ENCODE assay signal across 19 cellular contexts in genomic region chr4:101136373-101137370, GRCh38.
DNase-seq lines count a peak whose midpoint lies in the region; ATAC-seq, FAIRE-seq and TF ChIP-seq lines count a peak whose summit lies in the region.
"Had no signal": no experiment of that assay in that cellular context is flagged by ENCODE, and none has a peak within 500 bp of the region (broad histone marks: within the 10 kb centered on the region; RNA-seq: fewer than 3 reads in every experiment).

No MANE protein-coding gene starts in this region.

- no peak overlapping the region for H4K5ac ChIP-seq in mesendoderm (ENCODE audit: low read length)

- peaks cover 3% of the 10 kb centered on the region for H3K4me1 ChIP-seq in mesendoderm (ENCODE audit: control insufficient read depth, low read depth, low read length)
- H3K4me1 ChIP-seq: right atrium auricular region had no signal

- H2AK5ac ChIP-seq in mesendoderm (ENCODE audit: low read length) = no peak overlapping the region

- no peak overlapping the region for H3K4ac ChIP-seq in mesendoderm (ENCODE audit: low read depth, low read length)

- no peak for TF ChIP-seq CTCF in C4-2B (conservative IDR thresholded peaks at IDR 0.05)

- no peak overlapping the region for H2BK5ac ChIP-seq in mesendoderm (ENCODE audit: low read length)

- peak; percentile 27 for ATAC-seq in GM18868 (IDR thresholded peaks at IDR 0.05; ENCODE audit: unreplicated experiment)
- no peak for ATAC-seq in GM18858 (IDR thresholded peaks at IDR 0.05; ENCODE audit: unreplicated experiment)
- no peak for ATAC-seq in HG02798 (IDR thresholded peaks at IDR 0.05; ENCODE audit: poor library complexity, unreplicated experiment)

- H3K4me3 ChIP-seq in mesendoderm (ENCODE audit: low read length) = no peak overlapping the region
- H3K4me3 ChIP-seq: neural progenitor cell, PC-9, right atrium auricular region had no signal

- no peaks in the 10 kb centered on the region for H3K27me3 ChIP-seq in mesendoderm (ENCODE audit: insufficient read depth, low read length, poor library complexity)
- H3K27me3 ChIP-seq: neural progenitor cell, right atrium auricular region had no signal

- H4K8ac ChIP-seq in mesendoderm (ENCODE audit: low read depth, low read length) = no peak overlapping the region

- no peak overlapping the region for H3K18ac ChIP-seq in mesendoderm (ENCODE audit: low read length)

- H3K56ac ChIP-seq in mesendoderm (ENCODE audit: low read length) = no peak overlapping the region

- no CpG with 5 or more reads among the region's 8 CpGs for WGBS in mesendoderm (ENCODE audit: extremely low coverage, insufficient coverage, low lambda C conversion rate)

- no peak overlapping the region for H3K23ac ChIP-seq in mesendoderm (ENCODE audit: low read length)

- FAIRE-seq in islet of Langerhans (lab: Jason Lieb, UNC) = peak; percentile 55
- FAIRE-seq: HTR-8/SVneo had no signal

- H2BK120ac ChIP-seq in mesendoderm (ENCODE audit: low read depth, low read length) = no peak overlapping the region

- H3K27ac ChIP-seq in C4-2B (peak overlapping the region; percentile 66), mesendoderm (ENCODE audit: low read depth, low read length) (no peak overlapping the region)
- H3K27ac ChIP-seq: coronary artery, neural progenitor cell, PC-9, right atrium auricular region had no signal

- H3K36me3 ChIP-seq in mesendoderm (ENCODE audit: control insufficient read depth, insufficient read depth, low read length) = no peaks in the 10 kb centered on the region
- H3K36me3 ChIP-seq: neural progenitor cell, right atrium auricular region had no signal

- no peaks in the 10 kb centered on the region for H3K79me1 ChIP-seq in mesendoderm (ENCODE audit: low read length)

- H3K79me2 ChIP-seq in mesendoderm (ENCODE audit: control insufficient read depth, insufficient read depth, low read length) = no peaks in the 10 kb centered on the region

- H2BK15ac ChIP-seq in mesendoderm (replicated peaks; ENCODE audit: low read depth) = no peak overlapping the region

- no peak overlapping the region for H3K9ac ChIP-seq in mesendoderm (ENCODE audit: low read length)
- H3K9ac ChIP-seq: neural progenitor cell had no signal

- DNase-seq in NCI-H526 treated with DMSO at 0.1 percent for 48 hours (lab: John Stamatoyannopoulos, UW) (peak; percentile 86), mesendoderm (no peak), NCI-H187 treated with DMSO at 0.1 percent for 48 hours (lab: John Stamatoyannopoulos, UW) (no peak)
- DNase-seq: activated T-cell treated with anti-CD3 and anti-CD28 coated beads, Interleukin-2, amount 50 U/mL, for 1 hour; amygdala; CD4-positive, alpha-beta T cell; hypothalamus; NCI-H1048; PC-9; stimulated activated CD4-positive, alpha-beta T cell treated with anti-CD3 and anti-CD28 coated beads, Interleukin-4, amount 100 ng/mL, for 4 hours had no signal

- no peak overlapping the region for H3K4me2 ChIP-seq in mesendoderm (ENCODE audit: low read length)
- H3K4me2 ChIP-seq: neural progenitor cell, PC-9 had no signal
